ENCODE assay signal across 11 cellular contexts in the genomic region with DNA sequence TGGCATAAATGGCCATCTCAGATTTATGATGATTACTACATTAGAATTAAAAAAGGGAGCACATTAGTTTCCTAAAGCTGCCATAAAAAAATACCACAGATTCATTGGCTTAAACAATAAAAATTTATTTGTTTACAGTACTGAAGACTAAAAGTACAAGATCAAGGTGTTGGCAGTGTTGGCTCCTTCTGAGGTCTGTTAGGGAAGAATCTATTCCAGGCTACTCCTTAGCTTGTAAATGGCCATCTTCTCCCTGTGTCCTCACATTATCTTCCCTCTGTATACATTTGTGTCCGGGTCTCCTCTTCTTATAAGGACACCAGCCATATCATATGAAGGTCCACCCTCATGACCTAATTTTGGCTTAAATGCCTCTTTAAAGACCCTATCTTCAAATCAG.
"Had no signal": no experiment of that assay in that cellular context is flagged by ENCODE, and none has a peak within 500 bp of the region (broad histone marks: within the 10 kb centered on the region; RNA-seq: fewer than 3 reads in every experiment).

No MANE protein-coding gene starts in this region.

- H3K4me1 ChIP-seq: HAP-1 had no signal

- H3K27ac ChIP-seq: GM23248 had no signal

- H3K9me3 ChIP-seq: HAP-1 had no signal

- H3K4me3 ChIP-seq: GM23248, GM23338, HAP-1 had no signal

- H2AFZ ChIP-seq: GM23248, GM23338 had no signal

- H3K36me3 ChIP-seq: HAP-1 had no signal

- ATAC-seq: GM23338, HCT116 had no signal

- H3K4me2 ChIP-seq: GM23338 had no signal

- FAIRE-seq: H1, H54 had no signal

- DNase-seq: GM23248, GOT3, H7, H9, HCEC 1CT, HFFc6 had no signal

- H3K9ac ChIP-seq: GM23248 had no signal
